Comparison of ENCODE assay signal across 20 cellular contexts in the genomic region with DNA sequence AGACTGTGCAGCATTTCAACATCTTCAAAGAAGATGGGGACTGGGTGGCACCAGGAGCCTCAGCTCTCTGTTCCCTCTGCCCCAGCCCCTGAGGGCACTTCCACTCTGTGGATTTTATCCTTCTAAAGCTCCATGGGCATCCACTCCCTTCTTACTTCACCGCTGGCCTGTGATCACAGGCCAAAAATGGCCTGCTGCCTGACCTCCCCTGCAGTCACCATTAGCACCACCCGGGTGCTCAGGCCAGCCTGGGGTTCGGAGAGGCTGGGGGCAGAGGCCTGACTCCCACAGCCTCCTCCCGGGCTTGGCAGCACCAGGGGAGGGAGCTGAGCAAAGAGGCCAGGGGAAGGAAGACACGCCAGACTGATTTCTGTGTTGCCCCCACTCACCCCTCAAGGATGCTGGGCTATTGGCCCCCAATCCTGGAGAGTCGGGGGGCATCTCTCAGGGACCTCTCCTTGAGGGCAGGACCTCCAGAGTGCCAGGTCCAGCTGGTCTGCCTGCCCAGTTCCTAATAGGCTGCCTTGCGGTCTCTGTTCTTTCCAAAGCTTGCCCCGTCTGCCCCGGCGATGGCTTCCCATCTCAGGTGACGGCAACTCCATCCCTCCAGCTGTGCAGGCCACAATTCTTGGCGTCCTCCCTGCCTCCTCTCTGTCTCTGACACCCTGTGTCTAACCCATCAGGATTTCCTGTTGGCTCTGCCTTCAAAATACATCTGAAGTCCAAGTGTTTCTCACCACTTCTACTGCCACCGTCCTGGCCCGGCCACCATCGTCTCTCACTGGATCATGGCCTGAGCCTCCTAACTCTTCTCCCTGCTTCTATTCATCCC.
A peak's percentile ranks its signal among the peaks of the same experiment; 100 is the strongest.
DNase-seq lines count a peak whose midpoint lies in the region; ATAC-seq, FAIRE-seq and TF ChIP-seq lines count a peak whose summit lies in the region.
"Had no signal": no experiment of that assay in that cellular context is flagged by ENCODE, and none has a peak within 500 bp of the region (broad histone marks: within the 10 kb centered on the region; RNA-seq: fewer than 3 reads in every experiment).

No MANE protein-coding gene starts in this region.

- H3K27ac ChIP-seq in H1 (ENCODE audit: low read depth, low read length) (no peak overlapping the region), neural progenitor cell (no peak overlapping the region)
- H3K27ac ChIP-seq: HL-60 had no signal

- H2BK120ac ChIP-seq in H1 (replicated peaks; ENCODE audit: low read depth, low read length): no peak overlapping the region

- no peak overlapping the region for H3K4ac ChIP-seq in H1 (replicated peaks; ENCODE audit: insufficient read length, low read depth, low read length)

- ATAC-seq in activated naive CD8-positive, alpha-beta T cell treated with anti-CD3 and anti-CD28 coated beads, Interleukin-2, amount 10 ng/mL, durations not matched to agents 7 days and 5 days (ENCODE audit: low read depth): no peak
- no peak for ATAC-seq in HG02759 (IDR thresholded peaks at IDR 0.05; ENCODE audit: unreplicated experiment)

- H4K20me1 ChIP-seq in H1 (replicated peaks in 1 of 2; ENCODE audit: control insufficient read depth in 1 of 2, insufficient read depth in 2 of 2, low read length in 2 of 2): peaks cover 0 to 1% of the 10 kb centered on the region in 2 experiments
- H4K20me1 ChIP-seq in neural progenitor cell (ENCODE audit: low read depth): no peaks in the 10 kb centered on the region

- H3K23ac ChIP-seq in H1 (ENCODE audit: insufficient read length): no peak overlapping the region

- H3K27me3 ChIP-seq in H1 (replicated peaks in 1 of 4; ENCODE audit: control insufficient read depth in 3 of 4, extremely low read depth in 1 of 4, insufficient read depth in 3 of 4, low read length in 3 of 4): no peaks in the 10 kb centered on the region
- no peaks in the 10 kb centered on the region for H3K27me3 ChIP-seq in neural progenitor cell
- H3K27me3 ChIP-seq in BE2C: no peaks in the 10 kb centered on the region

- no peak overlapping the region for H3K4me3 ChIP-seq in H1 (ENCODE audit: extremely low read depth in 1 of 4, insufficient read depth in 2 of 4, low read depth in 3 of 4, low read length in 4 of 4)
- H3K4me3 ChIP-seq in neural progenitor cell: no peak overlapping the region
- no peak overlapping the region for H3K4me3 ChIP-seq in BE2C (ENCODE audit: low read depth, low read length)

- H2BK20ac ChIP-seq in H1 (ENCODE audit: low read length): no peak overlapping the region

- no peaks in the 10 kb centered on the region for H3F3A ChIP-seq in neural progenitor cell (ENCODE audit: low read depth)

- H3K9ac ChIP-seq in H1 (replicated peaks in 1 of 4; ENCODE audit: extremely low read depth in 1 of 4, low read depth in 3 of 4, low read length in 3 of 4) (no peak overlapping the region), neural progenitor cell (no peak overlapping the region)

- H3K14ac ChIP-seq in H1 (ENCODE audit: insufficient read length): no peak overlapping the region

- TF ChIP-seq RAD21 in H1 (IDR thresholded peaks at IDR 0.05 in 1 of 2, conservative IDR thresholded peaks at IDR 0.05 in 1 of 2; ENCODE audit: low read depth in 2 of 2, low read length in 2 of 2): no peak

- WGBS in H1 (ENCODE audit: extremely low coverage in 1 of 2, insufficient coverage in 1 of 2, insufficient read length in 1 of 2, insufficient replicate concordance in 2 of 2, low coverage in 1 of 2, low lambda C conversion rate in 2 of 2, missing lambda C conversion rate in 1 of 2), 2 experiments: 94% methylated on average over 15 of the region's 15 CpGs; no CpG with 5 or more reads in 1 of the 2 experiments

- H3K4me1 ChIP-seq in H1 (replicated peaks in 1 of 4; ENCODE audit: control insufficient read depth in 3 of 4, insufficient read depth in 4 of 4, low read length in 3 of 4) (no peaks in the 10 kb centered on the region), neural progenitor cell (no peaks in the 10 kb centered on the region), BE2C (no peaks in the 10 kb centered on the region)

- H4K91ac ChIP-seq in H1 (replicated peaks; ENCODE audit: insufficient read length, low read length): no peak overlapping the region

- no peak overlapping the region for H3K4me3 Mint-ChIP-seq in activated naive CD8-positive, alpha-beta T cell treated with anti-CD3 and anti-CD28 coated beads, Interleukin-2, amount 10 ng/mL, durations not matched to agents 7 days and 5 days
- no peak overlapping the region for H3K4me3 Mint-ChIP-seq in activated naive CD8-positive, alpha-beta T cell treated with anti-CD3 and anti-CD28 coated beads for 36 hours
- H3K4me3 Mint-ChIP-seq in neural progenitor cell: no peak overlapping the region

- H3K4me2 ChIP-seq in H1 (ENCODE audit: insufficient read depth in 1 of 2, low read depth in 2 of 2, low read length in 2 of 2) (no peak overlapping the region), neural progenitor cell (no peak overlapping the region)

- H2AFZ ChIP-seq in H1 (ENCODE audit: low read length): no peak overlapping the region
- no peak overlapping the region for H2AFZ ChIP-seq in neural progenitor cell (replicated peaks)

- peak; percentile 20 for DNase-seq in activated naive CD8-positive, alpha-beta T cell treated with anti-CD3 and anti-CD28 coated beads, Interleukin-2, amount 10 ng/mL, durations not matched to agents 7 days and 5 days
- DNase-seq in activated naive CD8-positive, alpha-beta T cell treated with anti-CD3 and anti-CD28 coated beads for 36 hours: no peak
- DNase-seq in H1 (ENCODE audit: low read depth in 1 of 2, low spot score in 2 of 2) (no peak), neural progenitor cell (ENCODE audit: low spot score) (no peak), BE2C (no peak)
- no peak for DNase-seq in NK-92 treated with Interleukin-12 subunit alpha and Interleukin-12 subunit beta, amount 100 ng/mL, for 24 hours (lab: John Stamatoyannopoulos, UW)
- DNase-seq: COR-L47, H7, NCI-H1105, NCI-H1694, NCI-H2107, NCI-H226, NCI-H524 treated with DMSO at 0.1 percent for 48 hours, SHP77 had no signal

- H2BK15ac ChIP-seq in H1 (ENCODE audit: low read length): no peak overlapping the region

- H3K36me3 ChIP-seq in H1 (ENCODE audit: control insufficient read depth in 2 of 4, insufficient read depth in 4 of 4, low read length in 3 of 4) (no peaks in the 10 kb centered on the region), neural progenitor cell (no peaks in the 10 kb centered on the region), BE2C (no peaks in the 10 kb centered on the region)

- no peak overlapping the region for H3K27ac Mint-ChIP-seq in activated naive CD8-positive, alpha-beta T cell treated with anti-CD3 and anti-CD28 coated beads, Interleukin-2, amount 10 ng/mL, durations not matched to agents 7 days and 5 days
- H3K27ac Mint-ChIP-seq in activated naive CD8-positive, alpha-beta T cell treated with anti-CD3 and anti-CD28 coated beads for 36 hours: no peak overlapping the region
- H3K27ac Mint-ChIP-seq in neural progenitor cell: peak overlapping the region; percentile 40

- no peaks in the 10 kb centered on the region for H3K9me3 ChIP-seq in H1 (ENCODE audit: insufficient read depth in 2 of 2, low read depth in 1 of 2, low read length in 1 of 2)
- H3K9me3 ChIP-seq in neural progenitor cell (ENCODE audit: low read depth): no peaks in the 10 kb centered on the region
- H3K9me3 ChIP-seq in BE2C: no peaks in the 10 kb centered on the region

- H2AK5ac ChIP-seq in H1 (ENCODE audit: low read depth, low read length): no peak overlapping the region

- H3K9me3 Mint-ChIP-seq in activated naive CD8-positive, alpha-beta T cell treated with anti-CD3 and anti-CD28 coated beads, Interleukin-2, amount 10 ng/mL, durations not matched to agents 7 days and 5 days: no peaks in the 10 kb centered on the region
- H3K9me3 Mint-ChIP-seq in activated naive CD8-positive, alpha-beta T cell treated with anti-CD3 and anti-CD28 coated beads for 36 hours: no peaks in the 10 kb centered on the region
- H3K9me3 Mint-ChIP-seq in neural progenitor cell: no peaks in the 10 kb centered on the region

- no peak overlapping the region for H3K56ac ChIP-seq in H1 (replicated peaks; ENCODE audit: insufficient read length, low read depth, low read length)

- POLR2A ChIA-PET in activated naive CD8-positive, alpha-beta T cell treated with anti-CD3 and anti-CD28 coated beads, Interleukin-2, amount 10 ng/mL, durations not matched to agents 7 days and 5 days (lab: Charles Lee): no interaction called here
- POLR2A ChIA-PET in H1 (lab: Charles Lee; ENCODE audit: partially characterized antibody): interaction anchor here (1.3 kb wide), 1 partner anchor 11 kb away, joined by 4 read pairs; no protein-coding TSS in a partner anchor

- H3K79me2 ChIP-seq in H1 (ENCODE audit: control insufficient read depth in 1 of 2, insufficient read depth in 2 of 2, low read length in 2 of 2) (no peaks in the 10 kb centered on the region), neural progenitor cell (ENCODE audit: low read depth) (no peaks in the 10 kb centered on the region)

- H2BK12ac ChIP-seq in H1 (ENCODE audit: low read depth, low read length): no peak overlapping the region

- no peak for TF ChIP-seq CTCF in H1 (IDR thresholded peaks at IDR 0.05; ENCODE audit: control extremely low read depth in 1 of 3, insufficient read depth in 1 of 3, low read depth in 1 of 3, low read length in 3 of 3)
- no peak for TF ChIP-seq CTCF in neural progenitor cell (IDR thresholded peaks at IDR 0.05)
- no peak for TF ChIP-seq CTCF in BE2C (IDR thresholded peaks at IDR 0.05; ENCODE audit: low read depth, low read length)

- no peak for FAIRE-seq in H1 (lab: Jason Lieb, UNC)
- FAIRE-seq: GM12892, GM19239, HTR-8/SVneo, RCC 7860 had no signal

- H3K18ac ChIP-seq in H1 (ENCODE audit: extremely low read depth, low read length): no peak overlapping the region

- H3K36me3 Mint-ChIP-seq in activated naive CD8-positive, alpha-beta T cell treated with anti-CD3 and anti-CD28 coated beads, Interleukin-2, amount 10 ng/mL, durations not matched to agents 7 days and 5 days: no peaks in the 10 kb centered on the region
- no peaks in the 10 kb centered on the region for H3K36me3 Mint-ChIP-seq in activated naive CD8-positive, alpha-beta T cell treated with anti-CD3 and anti-CD28 coated beads for 36 hours
- peaks cover 2% of the 10 kb centered on the region for H3K36me3 Mint-ChIP-seq in neural progenitor cell

- H3K27me3 Mint-ChIP-seq in activated naive CD8-positive, alpha-beta T cell treated with anti-CD3 and anti-CD28 coated beads, Interleukin-2, amount 10 ng/mL, durations not matched to agents 7 days and 5 days: no peaks in the 10 kb centered on the region
- H3K27me3 Mint-ChIP-seq in activated naive CD8-positive, alpha-beta T cell treated with anti-CD3 and anti-CD28 coated beads for 36 hours: no peaks in the 10 kb centered on the region
- H3K27me3 Mint-ChIP-seq in neural progenitor cell (ENCODE audit: insufficient read depth, low read depth): peaks cover 4% of the 10 kb centered on the region

- H3K23me2 ChIP-seq in H1 (ENCODE audit: low read depth, low read length): no peaks in the 10 kb centered on the region

- no peaks in the 10 kb centered on the region for H3K4me1 Mint-ChIP-seq in activated naive CD8-positive, alpha-beta T cell treated with anti-CD3 and anti-CD28 coated beads, Interleukin-2, amount 10 ng/mL, durations not matched to agents 7 days and 5 days
- H3K4me1 Mint-ChIP-seq in activated naive CD8-positive, alpha-beta T cell treated with anti-CD3 and anti-CD28 coated beads for 36 hours: no peaks in the 10 kb centered on the region
- H3K4me1 Mint-ChIP-seq in neural progenitor cell: no peaks in the 10 kb centered on the region

- H3K79me1 ChIP-seq in H1 (ENCODE audit: low read depth, low read length): no peaks in the 10 kb centered on the region

- no peak for TF ChIP-seq POLR2A in H1 (IDR thresholded peaks at IDR 0.05; ENCODE audit: control extremely low read depth in 1 of 2, low read depth in 2 of 2, low read length in 2 of 2)

- H4K8ac ChIP-seq in H1 (ENCODE audit: extremely low read depth, insufficient read depth, low read length): 0 out of 2 replicates have a peak overlapping the region, but pooled peaks have one; percentile 2

- no peak overlapping the region for H4K5ac ChIP-seq in H1 (ENCODE audit: insufficient read length, low read depth, low read length)

- H2BK5ac ChIP-seq in H1 (ENCODE audit: low read depth, low read length): no peak overlapping the region

- CTCF ChIA-PET in H1 (lab: Charles Lee; ENCODE audit: partially characterized antibody): interaction anchor here (0.6 to 3.4 kb wide), 7 partner anchors 9 to 676 kb away, joined by 3 to 15 read pairs (median 3); no protein-coding TSS in a partner anchor

- TF ChIP-seq EP300 in H1 (IDR thresholded peaks at IDR 0.05; ENCODE audit: borderline replicate concordance in 1 of 2, low read depth in 2 of 2, low read length in 2 of 2): no peak
